In the genomic region with DNA sequence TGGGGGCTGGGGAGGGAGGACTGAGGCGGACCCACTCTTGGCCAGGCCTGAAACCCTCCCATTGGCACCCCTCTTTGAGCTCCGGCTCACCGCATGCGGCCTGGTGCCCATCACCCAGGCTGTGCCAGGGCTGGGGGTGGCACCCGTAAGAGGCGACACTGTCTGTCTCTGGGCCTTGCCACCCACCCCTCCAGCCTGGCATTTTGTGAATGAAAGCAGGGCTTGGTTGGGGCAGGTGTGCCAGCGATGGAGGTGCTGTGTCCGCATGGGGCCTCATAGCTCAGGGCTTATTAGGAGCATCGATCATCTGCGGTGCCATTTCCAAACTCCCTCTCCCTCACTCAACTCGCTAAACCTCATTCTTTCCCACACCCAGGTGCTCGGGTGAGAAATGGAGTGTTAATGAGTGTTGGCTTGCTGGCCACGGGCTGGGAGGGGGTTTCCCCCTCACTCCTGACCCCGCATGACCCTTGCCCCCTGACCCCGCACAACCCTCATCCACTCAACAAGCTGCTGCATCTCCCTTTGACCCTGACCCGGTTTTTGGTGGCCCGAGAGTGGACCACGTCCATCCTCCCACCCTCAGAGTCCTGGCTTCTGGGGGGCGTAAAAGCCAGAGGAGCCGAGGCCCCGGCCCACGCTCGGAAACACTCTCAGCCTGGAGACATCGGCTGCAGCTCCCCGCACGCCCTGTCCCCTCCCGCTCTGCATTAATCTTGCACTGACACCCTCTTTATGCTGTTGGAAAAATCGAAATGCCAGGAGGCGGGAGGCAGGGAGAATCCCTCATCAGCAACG, we compare ENCODE assay signal across 1 cellular context.
TF ChIP-seq lines count a peak whose summit lies in the region.

No MANE protein-coding gene starts in this region.

TF ChIP-seq in HepG2, 621 proteins besides CTCF, POLR2A, EP300 and RAD21:
- TF ChIP-seq CHCHD3 (CRISPR knock-in tag; IDR thresholded peaks at IDR 0.05) (no peak), HNRNPL (IDR thresholded peaks at IDR 0.05; ENCODE audit: low read depth, low read length) (0 out of 2 replicates have a peak, but pooled peaks have one; percentile 17)
